18 cellular contexts compared by ENCODE assay signal in genomic region chrX:112197845-112198244, GRCh38.
"Had no signal": no experiment of that assay in that cellular context is flagged by ENCODE, and none has a peak within 500 bp of the region (broad histone marks: within the 10 kb centered on the region; RNA-seq: fewer than 3 reads in every experiment).

No MANE protein-coding gene starts in this region.

- H3K27ac Mint-ChIP-seq: naive thymus-derived CD8-positive, alpha-beta T cell; stimulated activated memory B cell treated with anti-CD40 and anti-IgM and Interleukin-4, amounts not matched to agents 10 μg/mL and 1 μg/mL and 100 μg/mL, for 72 hours; stimulated activated naive CD8-positive, alpha-beta T cell treated with anti-CD3 and anti-CD28 coated beads, Interleukin-15, Interleukin-2, amounts not matched to agents 100 ng/mL and 50 ng/mL, for 24 hours had no signal

- H3K4me1 Mint-ChIP-seq: naive thymus-derived CD8-positive, alpha-beta T cell; stimulated activated memory B cell treated with anti-CD40 and anti-IgM and Interleukin-4, amounts not matched to agents 10 μg/mL and 1 μg/mL and 100 μg/mL, for 72 hours had no signal

- DNase-seq: dermis blood vessel endothelial cell; foreskin melanocyte; heart left ventricle; hypothalamus; kidney glomerular epithelial cell; mucosa of descending colon; naive thymus-derived CD8-positive, alpha-beta T cell; psoas muscle; retina; right lobe of liver; spleen; stimulated activated CD4-positive, alpha-beta T cell treated with anti-CD3 and anti-CD28 coated beads, Interleukin-15, amount 100 ng/mL, for 24 hours; stimulated activated CD4-positive, alpha-beta T cell treated with anti-CD3 and anti-CD28 coated beads, Interleukin-1b, Interleukin-23, amount 100 ng/mL, for 48 hours; stimulated activated CD4-positive, alpha-beta T cell treated with anti-CD3 and anti-CD28 coated beads, Interleukin-4, amount 100 ng/mL, for 24 hours; tibial artery; upper lobe of right lung had no signal

- H3K27me3 Mint-ChIP-seq: stimulated activated memory B cell treated with anti-CD40 and anti-IgM and Interleukin-4, amounts not matched to agents 10 μg/mL and 1 μg/mL and 100 μg/mL, for 72 hours; stimulated activated naive CD8-positive, alpha-beta T cell treated with anti-CD3 and anti-CD28 coated beads, Interleukin-15, Interleukin-2, amounts not matched to agents 100 ng/mL and 50 ng/mL, for 24 hours had no signal

- H3K4me3 Mint-ChIP-seq: naive thymus-derived CD8-positive, alpha-beta T cell; stimulated activated memory B cell treated with anti-CD40 and anti-IgM and Interleukin-4, amounts not matched to agents 10 μg/mL and 1 μg/mL and 100 μg/mL, for 72 hours; stimulated activated naive CD8-positive, alpha-beta T cell treated with anti-CD3 and anti-CD28 coated beads, Interleukin-15, Interleukin-2, amounts not matched to agents 100 ng/mL and 50 ng/mL, for 24 hours had no signal

- H3K9me3 Mint-ChIP-seq: stimulated activated memory B cell treated with anti-CD40 and anti-IgM and Interleukin-4, amounts not matched to agents 10 μg/mL and 1 μg/mL and 100 μg/mL, for 72 hours had no signal

- H3K36me3 Mint-ChIP-seq: naive thymus-derived CD8-positive, alpha-beta T cell; stimulated activated memory B cell treated with anti-CD40 and anti-IgM and Interleukin-4, amounts not matched to agents 10 μg/mL and 1 μg/mL and 100 μg/mL, for 72 hours had no signal
